3 cellular contexts compared by ENCODE assay signal in the genomic region with DNA sequence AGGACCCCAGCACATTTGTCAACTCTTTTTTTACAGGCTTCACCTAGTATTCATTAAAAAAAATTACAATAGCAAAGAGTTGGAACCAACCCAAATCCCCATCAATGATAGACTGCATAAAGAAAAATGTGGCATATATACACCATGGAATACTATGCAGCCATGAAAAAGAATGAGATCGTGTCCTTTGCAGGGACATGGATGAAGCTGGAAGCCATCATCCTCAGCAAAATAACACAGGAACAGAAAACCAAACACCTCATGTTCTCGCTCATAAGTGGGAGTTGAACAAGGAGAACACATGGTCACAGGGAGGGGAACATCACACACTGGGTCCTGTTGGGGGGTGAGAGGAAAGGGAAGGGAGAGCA. TPM values are rescaled to one million over a fixed set of nuclear protein-coding genes. Genes with fewer than 3 reads are reported as not detected.
"Had no signal": no experiment of that assay in that cellular context is flagged by ENCODE, and none has a peak within 500 bp of the region (broad histone marks: within the 10 kb centered on the region; RNA-seq: fewer than 3 reads in every experiment).

No MANE protein-coding gene starts in this region.

RNA-seq across cellular contexts. Expression of gene ABCA8, which starts 11.4 kb away (rescaled TPM):
- total RNA-seq: HT-29, HT1080 had no signal
- polyA plus RNA-seq: IgD-negative memory B cell had no signal
